In the genomic region with DNA sequence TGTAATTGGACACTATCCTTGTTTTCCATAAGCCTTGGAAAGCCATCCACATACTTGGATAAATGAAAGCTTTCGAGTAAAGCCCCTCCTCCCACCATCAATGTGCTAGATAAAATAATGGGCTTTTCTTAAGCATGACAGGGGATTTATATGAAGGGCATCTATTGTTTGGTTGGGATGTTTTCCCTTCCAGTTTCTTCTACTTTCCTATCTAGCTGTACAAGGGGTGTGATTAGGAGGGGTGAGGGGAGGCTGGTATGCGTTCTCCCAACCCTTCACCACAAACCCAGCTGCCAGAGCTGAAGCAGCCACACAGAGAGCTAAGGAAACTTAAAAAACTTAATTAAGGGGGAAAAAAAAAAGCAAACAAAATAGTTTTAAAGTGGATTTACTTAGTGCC, we compare ENCODE assay signal across 15 cellular contexts.
"Had no signal": no experiment of that assay in that cellular context is flagged by ENCODE, and none has a peak within 500 bp of the region (broad histone marks: within the 10 kb centered on the region; RNA-seq: fewer than 3 reads in every experiment).

No MANE protein-coding gene starts in this region.

- H3K36me3 ChIP-seq: brain microvascular endothelial cell, tibial nerve had no signal

- H3K4me3 ChIP-seq: hepatocyte, skin epidermis, tibial nerve had no signal

- DNase-seq: activated CD4-positive, alpha-beta T cell treated with anti-CD3 and anti-CD28 coated beads, Interleukin-2, amount 50 U/mL, for 4 hours; activated CD4-positive, CD25-positive, alpha-beta regulatory T cell treated with anti-CD3 and anti-CD28 coated beads, Interleukin-2, amount 50 U/mL, for 72 hours; activated gamma-delta T cell; activated T-cell treated with anti-CD3 and anti-CD28 coated beads, Interleukin-2, amount 50 U/mL, for 4 hours; brain microvascular endothelial cell; effector memory CD8-positive, alpha-beta T cell; kidney glomerular epithelial cell; naive B cell; posterior cingulate gyrus; T-helper 9 cell had no signal

- H3K4me3 Mint-ChIP-seq: activated naive CD8-positive, alpha-beta T cell; activated T-cell treated with anti-CD3 and anti-CD28 coated beads, Interleukin-2, amount 50 U/mL, for 4 hours; effector memory CD8-positive, alpha-beta T cell; naive B cell; stimulated activated memory B cell treated with anti-CD40 and anti-IgM and Interleukin-4, amounts not matched to agents 10 μg/mL and 1 μg/mL and 100 μg/mL, for 72 hours had no signal

- H3K27ac ChIP-seq: brain microvascular endothelial cell, hepatocyte, skin epidermis, tibial nerve had no signal

- H3K9me3 Mint-ChIP-seq: activated T-cell treated with anti-CD3 and anti-CD28 coated beads, Interleukin-2, amount 50 U/mL, for 4 hours; effector memory CD8-positive, alpha-beta T cell; naive B cell; stimulated activated memory B cell treated with anti-CD40 and anti-IgM and Interleukin-4, amounts not matched to agents 10 μg/mL and 1 μg/mL and 100 μg/mL, for 72 hours had no signal

- H3K36me3 Mint-ChIP-seq: activated naive CD8-positive, alpha-beta T cell; naive B cell; stimulated activated memory B cell treated with anti-CD40 and anti-IgM and Interleukin-4, amounts not matched to agents 10 μg/mL and 1 μg/mL and 100 μg/mL, for 72 hours had no signal

- H3K27me3 ChIP-seq: brain microvascular endothelial cell, hepatocyte, tibial nerve had no signal

- H3K27ac Mint-ChIP-seq: activated naive CD8-positive, alpha-beta T cell; effector memory CD8-positive, alpha-beta T cell; naive B cell; stimulated activated memory B cell treated with anti-CD40 and anti-IgM and Interleukin-4, amounts not matched to agents 10 μg/mL and 1 μg/mL and 100 μg/mL, for 72 hours had no signal

- H3K9me3 ChIP-seq: tibial nerve had no signal
